Comparison of ENCODE assay signal across 6 cellular contexts in the genomic region with DNA sequence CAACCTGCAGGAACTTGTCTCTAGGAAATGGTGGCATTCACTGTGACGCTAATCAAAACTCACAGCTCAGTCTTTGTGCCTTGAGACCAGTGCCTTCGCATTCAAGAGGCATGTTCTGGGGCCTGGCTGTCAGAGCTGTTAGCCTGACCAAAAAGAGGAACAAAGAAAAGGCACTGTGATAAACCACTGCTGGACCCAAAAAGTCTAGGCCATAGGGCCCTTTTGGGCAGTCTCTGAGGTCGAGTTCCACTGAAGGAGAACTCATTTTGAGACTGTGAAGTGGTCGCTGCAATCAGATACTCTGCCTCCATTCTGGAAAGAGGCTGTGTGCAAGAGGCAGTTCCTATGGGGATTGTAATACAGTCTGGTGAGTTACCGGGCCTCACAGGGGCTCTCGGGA.
DNase-seq lines count a peak whose midpoint lies in the region; ATAC-seq and FAIRE-seq lines count a peak whose summit lies in the region.
"Not testable (repeated sequence)": the region's sequence is repeated elsewhere in the genome, so short reads cannot be mapped to it uniquely, and the experiment has no call there.

No MANE protein-coding gene starts in this region.

- DNase-seq in GM19239 (ENCODE audit: insufficient read length, low spot score), result not testable (repeated sequence)

- ATAC-seq in GM18498 (IDR thresholded peaks at IDR 0.05; ENCODE audit: unreplicated experiment) (peak; percentile 81), GM19025 (IDR thresholded peaks at IDR 0.05; ENCODE audit: low read depth, unreplicated experiment) (peak; percentile 78), HG02623 (IDR thresholded peaks at IDR 0.05; ENCODE audit: unreplicated experiment) (peak; percentile 51), HG03066 (IDR thresholded peaks at IDR 0.05; ENCODE audit: low read depth, unreplicated experiment) (peak; percentile 81), HG03457 (IDR thresholded peaks at IDR 0.05; ENCODE audit: unreplicated experiment) (peak; percentile 63)

- peak; percentile 80 for FAIRE-seq in GM19239 (lab: Jason Lieb, UNC)
